ENCODE assay signal across 8 cellular contexts in the genomic region with DNA sequence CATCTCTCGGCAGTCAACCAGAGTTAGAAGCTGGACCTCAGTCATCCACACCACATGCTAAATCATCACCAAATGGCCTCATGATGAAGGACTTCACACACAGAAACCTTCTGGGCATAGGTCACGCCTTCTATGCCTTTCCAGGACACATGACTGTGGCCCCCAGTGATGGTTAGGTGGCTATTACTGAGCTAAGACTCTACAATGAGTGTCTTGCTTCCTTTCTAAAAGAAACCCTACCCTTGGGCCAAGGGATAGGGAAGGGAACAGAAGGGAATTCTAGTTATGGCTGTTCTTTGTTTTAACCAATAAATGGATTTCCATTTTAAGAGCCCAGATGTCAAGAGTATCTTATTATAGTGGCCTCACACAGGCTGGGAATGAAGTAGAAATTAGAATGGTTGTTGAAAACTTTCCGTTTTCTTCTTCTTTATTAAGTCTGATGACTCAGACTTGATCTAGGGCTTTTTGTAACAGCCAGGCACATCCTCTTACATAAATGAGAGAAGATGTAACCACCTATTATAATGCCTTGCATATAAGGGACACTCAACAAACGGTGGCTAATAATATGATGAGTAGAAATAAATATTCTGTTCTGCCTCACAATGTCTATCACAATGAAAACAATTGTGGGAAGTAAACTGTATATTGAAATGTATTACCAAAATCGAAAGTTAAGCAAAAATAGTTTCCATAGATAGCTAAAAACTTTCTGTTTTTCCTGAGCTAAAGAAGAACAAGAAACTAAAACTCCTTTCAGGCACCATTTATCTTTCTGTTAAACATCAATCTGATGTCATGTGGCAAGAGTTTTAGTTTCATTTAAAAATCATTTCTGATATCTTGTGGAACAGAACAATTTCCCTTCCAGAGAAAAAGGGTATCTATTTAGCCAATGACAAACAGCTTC.
DNase-seq lines count a peak whose midpoint lies in the region; ATAC-seq and TF ChIP-seq lines count a peak whose summit lies in the region.

No MANE protein-coding gene starts in this region.

- ATAC-seq in GM19467 (IDR thresholded peaks at IDR 0.05; ENCODE audit: unreplicated experiment) (peak; percentile 41), HG03159 (IDR thresholded peaks at IDR 0.05; ENCODE audit: unreplicated experiment) (peak; percentile 44)

- peaks cover 39% of the 10 kb centered on the region for H3K4me1 Mint-ChIP-seq in activated CD4-positive, alpha-beta memory T cell treated with anti-CD3 and anti-CD28 coated beads for 36 hours (ENCODE audit: low read depth)

- TF ChIP-seq CTCF in GM12865 (IDR thresholded peaks at IDR 0.05; ENCODE audit: insufficient read depth, low read depth, low read length, missing control alignments): no peak
- no peak for TF ChIP-seq CTCF in RWPE1 (conservative IDR thresholded peaks at IDR 0.05; ENCODE audit: low read depth)

- no peaks in the 10 kb centered on the region for H3K27me3 Mint-ChIP-seq in activated CD4-positive, alpha-beta memory T cell treated with anti-CD3 and anti-CD28 coated beads for 36 hours

- H3K36me3 Mint-ChIP-seq in activated CD4-positive, alpha-beta memory T cell treated with anti-CD3 and anti-CD28 coated beads for 36 hours: no peaks in the 10 kb centered on the region

- peak; percentile 61 for DNase-seq in GM12865 (ENCODE audit: low read depth)
- peak; percentile 25 for DNase-seq in activated CD4-positive, alpha-beta memory T cell treated with anti-CD3 and anti-CD28 coated beads for 36 hours
- DNase-seq in activated gamma-delta T cell treated with Interleukin-2 at 50 U/mL for 16 hours: no peak
- no peak for DNase-seq in RKO (ENCODE audit: low spot score)
- DNase-seq in RWPE1 (ENCODE audit: low spot score): no peak
- no peak for DNase-seq in NCI-H146 treated with DMSO at 0.1 percent for 48 hours (lab: John Stamatoyannopoulos, UW; ENCODE audit: unreplicated experiment)

- intact Hi-C loops in activated CD4-positive, alpha-beta memory T cell treated with anti-CD3 and anti-CD28 coated beads for 36 hours (cut with micrococcal nuclease): loop anchor here (1.0 to 10.0 kb wide), 11 partner anchors 27 to 946 kb away; partner anchors contain the start of genes HYCC1, NUP42 and TOMM7

- H3K4me3 ChIP-seq in GM12865 (ENCODE audit: low read depth, low read length): peak overlapping the region; percentile 29

- H3K27ac ChIP-seq in RWPE1: no peak overlapping the region

- CTCF ChIA-PET in activated CD4-positive, alpha-beta memory T cell treated with anti-CD3 and anti-CD28 coated beads for 36 hours (lab: Charles Lee): interaction anchor here (0.6 to 2.1 kb wide), 7 partner anchors 17 to 324 kb away, joined by 3 to 14 read pairs (median 4); partner anchors contain the start of gene TOMM7
- CTCF ChIA-PET in RWPE1 (lab: Yijun Ruan, JAX): interaction anchor here (0.7 to 0.8 kb wide), 2 partner anchors 17 to 128 kb away, joined by 3 to 10 read pairs; no protein-coding TSS in a partner anchor

- POLR2A ChIA-PET in activated CD4-positive, alpha-beta memory T cell treated with anti-CD3 and anti-CD28 coated beads for 36 hours (lab: Charles Lee): interaction anchor here (0.6 to 1.8 kb wide), 10 partner anchors 18 to 1872 kb away, joined by 3 to 8 read pairs (median 4); partner anchors contain the start of gene GSDME
- POLR2A ChIA-PET in RWPE1 (lab: Yijun Ruan, JAX; ENCODE audit: low non-redundant PET): no interaction called here

- H3K9me3 Mint-ChIP-seq in activated CD4-positive, alpha-beta memory T cell treated with anti-CD3 and anti-CD28 coated beads for 36 hours: no peaks in the 10 kb centered on the region

- no peak overlapping the region for H3K4me3 Mint-ChIP-seq in activated CD4-positive, alpha-beta memory T cell treated with anti-CD3 and anti-CD28 coated beads for 36 hours

- H3K27ac Mint-ChIP-seq in activated CD4-positive, alpha-beta memory T cell treated with anti-CD3 and anti-CD28 coated beads for 36 hours: peak overlapping the region; percentile 88

Comparison
In these comparisons a context has a peak if more than half of its experiments do, and no peak if none do; other contexts are left out.
1. DNase-seq: peak in GM12865 (single experiment) and activated CD4-positive, alpha-beta memory T cell treated with anti-CD3 and anti-CD28 coated beads for 36 hours (single experiment); none in activated gamma-delta T cell treated with Interleukin-2 at 50 U/mL for 16 hours (single experiment), RKO (single experiment), RWPE1 (single experiment) and NCI-H146 treated with DMSO at 0.1 percent for 48 hours (single experiment).